Comparison of ENCODE assay signal across 8 cellular contexts in genomic region chr2:161159829-161160225, GRCh38. TPM values are rescaled to one million over a fixed set of nuclear protein-coding genes. Genes with fewer than 3 reads are reported as not detected.
DNase-seq lines count a peak whose midpoint lies in the region; ATAC-seq and TF ChIP-seq lines count a peak whose summit lies in the region.

No MANE protein-coding gene starts in this region.

- peak overlapping the region; percentile 98 for H3K27ac Mint-ChIP-seq in dendritic cell treated with granulocyte-macrophage colony-stimulating factor and Interleukin-4, amounts not matched to agents 40 ng/mL and 50 ng/mL, for 4 days
- H3K27ac Mint-ChIP-seq in progenitor cell of endocrine pancreas = peak overlapping the region; percentile 81

- peak overlapping the region; percentile 50 for H3K27ac ChIP-seq in HUES48 (ENCODE audit: low read depth, low read length)

- H3K4me3 Mint-ChIP-seq in dendritic cell treated with granulocyte-macrophage colony-stimulating factor and Interleukin-4, amounts not matched to agents 40 ng/mL and 50 ng/mL, for 4 days = peak overlapping the region; percentile 37
- H3K4me3 Mint-ChIP-seq in progenitor cell of endocrine pancreas (ENCODE audit: low read depth) = peak overlapping the region; percentile 100

- intact Hi-C loops in dendritic cell treated with granulocyte-macrophage colony-stimulating factor and Interleukin-4, amounts not matched to agents 40 ng/mL and 50 ng/mL, for 4 days (cut with micrococcal nuclease) = loop anchor here (1.0 to 5.0 kb wide), 4 partner anchors 21 to 83 kb away; no protein-coding TSS in a partner anchor

- H3K36me3 Mint-ChIP-seq in dendritic cell treated with granulocyte-macrophage colony-stimulating factor and Interleukin-4, amounts not matched to agents 40 ng/mL and 50 ng/mL, for 4 days (ENCODE audit: low read depth) = peaks cover 72% of the 10 kb centered on the region
- H3K36me3 Mint-ChIP-seq in progenitor cell of endocrine pancreas (ENCODE audit: insufficient read depth) = peaks cover 3% of the 10 kb centered on the region

- H3K27me3 Mint-ChIP-seq in dendritic cell treated with granulocyte-macrophage colony-stimulating factor and Interleukin-4, amounts not matched to agents 40 ng/mL and 50 ng/mL, for 4 days = no peaks in the 10 kb centered on the region
- H3K27me3 Mint-ChIP-seq in progenitor cell of endocrine pancreas = no peaks in the 10 kb centered on the region

- no peaks in the 10 kb centered on the region for H3K27me3 ChIP-seq in HUES48 (ENCODE audit: control insufficient read depth, insufficient read depth, low read length)

- no peak overlapping the region for H3K9ac ChIP-seq in HUES48 (ENCODE audit: low read depth, low read length)

- TF ChIP-seq CTCF in progenitor cell of endocrine pancreas (IDR thresholded peaks at IDR 0.05; ENCODE audit: unreplicated experiment) = no peak

- peak overlapping the region; percentile 50 for H3K4me3 ChIP-seq in HUES48 (ENCODE audit: low read depth, low read length)

- H3K9me3 Mint-ChIP-seq in dendritic cell treated with granulocyte-macrophage colony-stimulating factor and Interleukin-4, amounts not matched to agents 40 ng/mL and 50 ng/mL, for 4 days = no peaks in the 10 kb centered on the region
- H3K9me3 Mint-ChIP-seq in progenitor cell of endocrine pancreas (ENCODE audit: low read depth) = no peaks in the 10 kb centered on the region

- H3K4me1 Mint-ChIP-seq in dendritic cell treated with granulocyte-macrophage colony-stimulating factor and Interleukin-4, amounts not matched to agents 40 ng/mL and 50 ng/mL, for 4 days (ENCODE audit: low read depth) = peaks cover 28% of the 10 kb centered on the region
- peaks cover 17% of the 10 kb centered on the region for H3K4me1 Mint-ChIP-seq in progenitor cell of endocrine pancreas (ENCODE audit: low read depth)

- peaks cover 7% of the 10 kb centered on the region; the same call in 1 of the 2 replicates for H3K4me1 ChIP-seq in HUES48 (ENCODE audit: control insufficient read depth, insufficient read depth, low read length)

- no peak for DNase-seq in progenitor cell of endocrine pancreas (ENCODE audit: low spot score, unreplicated experiment)
- no peak for DNase-seq in activated gamma-delta T cell treated with Interleukin-2 at 50 U/mL for 16 hours
- no peak for DNase-seq in HuH-7.5 (ENCODE audit: low spot score)
- no peak for DNase-seq in GM19238 (ENCODE audit: insufficient read length, low spot score)
- DNase-seq in ureter (ENCODE audit: low spot score) = no peak

- no peaks in the 10 kb centered on the region for H3K9me3 ChIP-seq in HUES48 (ENCODE audit: control insufficient read depth, insufficient read depth, low read length)

- peak; percentile 3 for ATAC-seq in GM19467 (IDR thresholded peaks at IDR 0.05; ENCODE audit: unreplicated experiment)

- peaks cover 16% of the 10 kb centered on the region for H3K36me3 ChIP-seq in HUES48 (ENCODE audit: control insufficient read depth, insufficient read depth, low read length)

RNA-seq across cellular contexts. Expression of gene TANK, which starts 0.4 kb away (rescaled TPM):
- 33.5 and 34.4 TPM in 2 replicates for total RNA-seq in progenitor cell of endocrine pancreas
- total RNA-seq in ureter = 81.2 TPM
